1 cellular context compared by ENCODE assay signal in genomic region chrX:53422091-53422914, GRCh38.
A peak's percentile ranks its signal among the peaks of the same experiment; 100 is the strongest.
TF ChIP-seq lines count a peak whose summit lies in the region.

RIBC1 (plus strand) TSS chrX:53422873; CDS start chrX:53426277, 3,404 bp downstream.
SMC1A (minus strand) TSS chrX:53422654; CDS start chrX:53422600, 54 bp downstream.

TF ChIP-seq in GM12878, 131 proteins besides CTCF, POLR2A, EP300 and RAD21 (continued from another document and continues in another):
- TF ChIP-seq, protein P1, sequence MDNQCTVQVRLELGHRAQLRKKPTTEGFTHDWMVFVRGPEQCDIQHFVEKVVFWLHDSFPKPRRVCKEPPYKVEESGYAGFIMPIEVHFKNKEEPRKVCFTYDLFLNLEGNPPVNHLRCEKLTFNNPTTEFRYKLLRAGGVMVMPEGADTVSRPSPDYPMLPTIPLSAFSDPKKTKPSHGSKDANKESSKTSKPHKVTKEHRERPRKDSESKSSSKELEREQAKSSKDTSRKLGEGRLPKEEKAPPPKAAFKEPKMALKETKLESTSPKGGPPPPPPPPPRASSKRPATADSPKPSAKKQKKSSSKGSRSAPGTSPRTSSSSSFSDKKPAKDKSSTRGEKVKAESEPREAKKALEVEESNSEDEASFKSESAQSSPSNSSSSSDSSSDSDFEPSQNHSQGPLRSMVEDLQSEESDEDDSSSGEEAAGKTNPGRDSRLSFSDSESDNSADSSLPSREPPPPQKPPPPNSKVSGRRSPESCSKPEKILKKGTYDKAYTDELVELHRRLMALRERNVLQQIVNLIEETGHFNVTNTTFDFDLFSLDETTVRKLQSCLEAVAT (IDR thresholded peaks at IDR 0.05) = peak; percentile 79
- TF ChIP-seq CEBPB (IDR thresholded peaks at IDR 0.05; ENCODE audit: borderline replicate concordance in 1 of 2, low read depth in 2 of 2, low read length in 2 of 2) (no peak), E4F1 (IDR thresholded peaks at IDR 0.05; ENCODE audit: borderline replicate concordance, partially characterized antibody) (peak; percentile 32), SMARCA5 (IDR thresholded peaks at IDR 0.05) (no peak), STAT3 (IDR thresholded peaks at IDR 0.05; ENCODE audit: low read depth, low read length) (no peak), ETV6 (conservative IDR thresholded peaks at IDR 0.05 in 1 of 2, IDR thresholded peaks at IDR 0.05 in 1 of 2; ENCODE audit: borderline replicate concordance in 1 of 2, low read depth in 1 of 2) (no peak), GATAD2B (conservative IDR thresholded peaks at IDR 0.05; ENCODE audit: low read depth) (peak; percentile 88; the same call in 1 of the 2 replicates), JUND (IDR thresholded peaks at IDR 0.05; ENCODE audit: low read depth, low read length) (peak; percentile 94), RFX5 (IDR thresholded peaks at IDR 0.05; ENCODE audit: low read depth, low read length) (peak; percentile 53), RELB (IDR thresholded peaks at IDR 0.05; ENCODE audit: low read depth) (peak; percentile 91), NR2F1 (conservative IDR thresholded peaks at IDR 0.05) (0 out of 2 replicates have a peak, but pooled peaks have one; percentile 12), EED (IDR thresholded peaks at IDR 0.05; ENCODE audit: low read depth) (no peak; the same call in 1 of the 2 replicates), MTA2 (IDR thresholded peaks at IDR 0.05; ENCODE audit: low read depth) (no peak), BRCA1 (IDR thresholded peaks at IDR 0.05; ENCODE audit: low read depth, low read length) (peak; percentile 83), SPI1 (IDR thresholded peaks at IDR 0.05; ENCODE audit: borderline replicate concordance, insufficient read depth, low read depth, low read length) (no peak), BHLHE40 (IDR thresholded peaks at IDR 0.05; ENCODE audit: borderline replicate concordance in 1 of 2, low read depth in 2 of 2, low read length in 1 of 2) (peak; percentile 82 to 92), TCF7 (IDR thresholded peaks at IDR 0.05; ENCODE audit: borderline replicate concordance) (peak; percentile 15; the same call in 1 of the 2 replicates), EGR1 (IDR thresholded peaks at IDR 0.05; ENCODE audit: borderline replicate concordance in 1 of 2, low read depth in 2 of 2, low read length in 2 of 2) (0 out of 3 replicates have a peak, but pooled peaks of 1 of the 2 experiments have one; percentile 1), ESRRA (IDR thresholded peaks at IDR 0.05; ENCODE audit: low read length) (0 out of 2 replicates have a peak, but pooled peaks have one; percentile 78), SUZ12 (IDR thresholded peaks at IDR 0.05; ENCODE audit: unreplicated experiment) (no peak), POLR2AphosphoS5 (IDR thresholded peaks at IDR 0.05; ENCODE audit: low read length) (peak; percentile 94), IRF4 (IDR thresholded peaks at IDR 0.05; ENCODE audit: low read depth, low read length) (no peak), FOXM1 (IDR thresholded peaks at IDR 0.05; ENCODE audit: low read depth, low read length) (no peak; the same call in 1 of the 2 replicates), SREBF2 (IDR thresholded peaks at IDR 0.05; ENCODE audit: low read length) (no peak), STAT1 (conservative IDR thresholded peaks at IDR 0.05) (peak; percentile 87; the same call in 1 of the 2 replicates), SRF (IDR thresholded peaks at IDR 0.05; ENCODE audit: low read depth in 2 of 2, low read length in 2 of 2) (no peak), ZNF24 (IDR thresholded peaks at IDR 0.05) (no peak), MYC (IDR thresholded peaks at IDR 0.05; ENCODE audit: insufficient read depth, insufficient read length, insufficient replicate concordance, low read length, severe bottlenecking) (peak; percentile 45), NFXL1 (IDR thresholded peaks at IDR 0.05; ENCODE audit: borderline replicate concordance) (no peak), CREB1 (IDR thresholded peaks at IDR 0.05; ENCODE audit: low read depth) (peak; percentile 80), SREBF1 (IDR thresholded peaks at IDR 0.05; ENCODE audit: low read length) (peak; percentile 66), TCF12 (IDR thresholded peaks at IDR 0.05; ENCODE audit: low read depth, low read length) (peak; percentile 44; the same call in 1 of the 2 replicates), POLR2AphosphoS2 (IDR thresholded peaks at IDR 0.05; ENCODE audit: low read depth, low read length) (0 out of 2 replicates have a peak, but pooled peaks have one; percentile 10), ZBTB11 (CRISPR knock-in tag; IDR thresholded peaks at IDR 0.05) (0 out of 2 replicates have a peak, but pooled peaks have one; percentile 44), ZNF217 (IDR thresholded peaks at IDR 0.05) (no peak), HDAC2 (IDR thresholded peaks at IDR 0.05) (no peak), DPF2 (IDR thresholded peaks at IDR 0.05) (peak; percentile 62), SIX5 (IDR thresholded peaks at IDR 0.05; ENCODE audit: low read depth, low read length, severe bottlenecking) (no peak), SKIL (IDR thresholded peaks at IDR 0.05; ENCODE audit: low read depth, poor library complexity, severe bottlenecking) (peak; percentile 66), POU2F2 (IDR thresholded peaks at IDR 0.05; ENCODE audit: borderline replicate concordance, low read depth, low read length) (peak; percentile 88; the same call in 2 of the 3 replicates), SMAD1 (IDR thresholded peaks at IDR 0.05; ENCODE audit: low read depth, partially characterized antibody) (peak; percentile 60)
- TF ChIP-seq, protein P2, sequence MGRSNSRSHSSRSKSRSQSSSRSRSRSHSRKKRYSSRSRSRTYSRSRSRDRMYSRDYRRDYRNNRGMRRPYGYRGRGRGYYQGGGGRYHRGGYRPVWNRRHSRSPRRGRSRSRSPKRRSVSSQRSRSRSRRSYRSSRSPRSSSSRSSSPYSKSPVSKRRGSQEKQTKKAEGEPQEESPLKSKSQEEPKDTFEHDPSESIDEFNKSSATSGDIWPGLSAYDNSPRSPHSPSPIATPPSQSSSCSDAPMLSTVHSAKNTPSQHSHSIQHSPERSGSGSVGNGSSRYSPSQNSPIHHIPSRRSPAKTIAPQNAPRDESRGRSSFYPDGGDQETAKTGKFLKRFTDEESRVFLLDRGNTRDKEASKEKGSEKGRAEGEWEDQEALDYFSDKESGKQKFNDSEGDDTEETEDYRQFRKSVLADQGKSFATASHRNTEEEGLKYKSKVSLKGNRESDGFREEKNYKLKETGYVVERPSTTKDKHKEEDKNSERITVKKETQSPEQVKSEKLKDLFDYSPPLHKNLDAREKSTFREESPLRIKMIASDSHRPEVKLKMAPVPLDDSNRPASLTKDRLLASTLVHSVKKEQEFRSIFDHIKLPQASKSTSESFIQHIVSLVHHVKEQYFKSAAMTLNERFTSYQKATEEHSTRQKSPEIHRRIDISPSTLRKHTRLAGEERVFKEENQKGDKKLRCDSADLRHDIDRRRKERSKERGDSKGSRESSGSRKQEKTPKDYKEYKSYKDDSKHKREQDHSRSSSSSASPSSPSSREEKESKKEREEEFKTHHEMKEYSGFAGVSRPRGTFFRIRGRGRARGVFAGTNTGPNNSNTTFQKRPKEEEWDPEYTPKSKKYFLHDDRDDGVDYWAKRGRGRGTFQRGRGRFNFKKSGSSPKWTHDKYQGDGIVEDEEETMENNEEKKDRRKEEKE (IDR thresholded peaks at IDR 0.05) = peak; percentile 83
- TF ChIP-seq, protein P3, sequence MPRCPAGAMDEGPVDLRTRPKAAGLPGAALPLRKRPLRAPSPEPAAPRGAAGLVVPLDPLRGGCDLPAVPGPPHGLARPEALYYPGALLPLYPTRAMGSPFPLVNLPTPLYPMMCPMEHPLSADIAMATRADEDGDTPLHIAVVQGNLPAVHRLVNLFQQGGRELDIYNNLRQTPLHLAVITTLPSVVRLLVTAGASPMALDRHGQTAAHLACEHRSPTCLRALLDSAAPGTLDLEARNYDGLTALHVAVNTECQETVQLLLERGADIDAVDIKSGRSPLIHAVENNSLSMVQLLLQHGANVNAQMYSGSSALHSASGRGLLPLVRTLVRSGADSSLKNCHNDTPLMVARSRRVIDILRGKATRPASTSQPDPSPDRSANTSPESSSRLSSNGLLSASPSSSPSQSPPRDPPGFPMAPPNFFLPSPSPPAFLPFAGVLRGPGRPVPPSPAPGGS (IDR thresholded peaks at IDR 0.05; ENCODE audit: borderline replicate concordance, insufficient read depth, low read depth, low read length, poor library complexity, severe bottlenecking) = no peak
- TF ChIP-seq, protein P4, sequence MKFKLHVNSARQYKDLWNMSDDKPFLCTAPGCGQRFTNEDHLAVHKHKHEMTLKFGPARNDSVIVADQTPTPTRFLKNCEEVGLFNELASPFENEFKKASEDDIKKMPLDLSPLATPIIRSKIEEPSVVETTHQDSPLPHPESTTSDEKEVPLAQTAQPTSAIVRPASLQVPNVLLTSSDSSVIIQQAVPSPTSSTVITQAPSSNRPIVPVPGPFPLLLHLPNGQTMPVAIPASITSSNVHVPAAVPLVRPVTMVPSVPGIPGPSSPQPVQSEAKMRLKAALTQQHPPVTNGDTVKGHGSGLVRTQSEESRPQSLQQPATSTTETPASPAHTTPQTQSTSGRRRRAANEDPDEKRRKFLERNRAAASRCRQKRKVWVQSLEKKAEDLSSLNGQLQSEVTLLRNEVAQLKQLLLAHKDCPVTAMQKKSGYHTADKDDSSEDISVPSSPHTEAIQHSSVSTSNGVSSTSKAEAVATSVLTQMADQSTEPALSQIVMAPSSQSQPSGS (IDR thresholded peaks at IDR 0.05; ENCODE audit: low read length) = no peak
- TF ChIP-seq, protein P5, sequence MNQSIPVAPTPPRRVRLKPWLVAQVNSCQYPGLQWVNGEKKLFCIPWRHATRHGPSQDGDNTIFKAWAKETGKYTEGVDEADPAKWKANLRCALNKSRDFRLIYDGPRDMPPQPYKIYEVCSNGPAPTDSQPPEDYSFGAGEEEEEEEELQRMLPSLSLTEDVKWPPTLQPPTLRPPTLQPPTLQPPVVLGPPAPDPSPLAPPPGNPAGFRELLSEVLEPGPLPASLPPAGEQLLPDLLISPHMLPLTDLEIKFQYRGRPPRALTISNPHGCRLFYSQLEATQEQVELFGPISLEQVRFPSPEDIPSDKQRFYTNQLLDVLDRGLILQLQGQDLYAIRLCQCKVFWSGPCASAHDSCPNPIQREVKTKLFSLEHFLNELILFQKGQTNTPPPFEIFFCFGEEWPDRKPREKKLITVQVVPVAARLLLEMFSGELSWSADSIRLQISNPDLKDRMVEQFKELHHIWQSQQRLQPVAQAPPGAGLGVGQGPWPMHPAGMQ (IDR thresholded peaks at IDR 0.05; ENCODE audit: borderline replicate concordance) = peak; percentile 73
